ENCODE assay signal across 25 cellular contexts in genomic region chr2:160478660-160479059, GRCh38. TPM values are rescaled to one million over a fixed set of nuclear protein-coding genes. Genes with fewer than 3 reads are reported as not detected.
A peak's percentile ranks its signal among the peaks of the same experiment; 100 is the strongest.
DNase-seq lines count a peak whose midpoint lies in the region; ATAC-seq and TF ChIP-seq lines count a peak whose summit lies in the region.
"Had no signal": no experiment of that assay in that cellular context is flagged by ENCODE, and none has a peak within 500 bp of the region (broad histone marks: within the 10 kb centered on the region; RNA-seq: fewer than 3 reads in every experiment).

No MANE protein-coding gene starts in this region.

- H3K4me3 ChIP-seq in right atrium auricular region (no peak overlapping the region), neural progenitor cell (no peak overlapping the region)
- H3K4me3 ChIP-seq: cardiac muscle cell, GM12878, thyroid gland had no signal

- H3K27ac Mint-ChIP-seq in T-cell (peak overlapping the region; percentile 76 to 86), neural progenitor cell (no peak overlapping the region)
- H3K27ac Mint-ChIP-seq: memory B cell; stimulated activated naive CD8-positive, alpha-beta T cell treated with anti-CD3 and anti-CD28 coated beads, Interleukin-15, Interleukin-2, amounts not matched to agents 100 ng/mL and 50 ng/mL, for 24 hours had no signal

- no peak overlapping the region for H3K4me3 Mint-ChIP-seq in T-cell
- H3K4me3 Mint-ChIP-seq in neural progenitor cell = no peak overlapping the region
- H3K4me3 Mint-ChIP-seq: memory B cell; naive B cell; stimulated activated naive CD8-positive, alpha-beta T cell treated with anti-CD3 and anti-CD28 coated beads, Interleukin-15, Interleukin-2, amounts not matched to agents 100 ng/mL and 50 ng/mL, for 24 hours had no signal

- H3K36me3 Mint-ChIP-seq in T-cell = peaks cover 6% of the 10 kb centered on the region
- H3K36me3 Mint-ChIP-seq in neural progenitor cell = peaks cover 3% of the 10 kb centered on the region
- H3K36me3 Mint-ChIP-seq: memory B cell, naive B cell had no signal

- peaks cover 71% of the 10 kb centered on the region for H3K79me2 ChIP-seq in neural progenitor cell (ENCODE audit: low read depth)

- H3F3A ChIP-seq in neural progenitor cell (ENCODE audit: low read depth) = peaks cover 3% of the 10 kb centered on the region

- peaks cover 67 to 81% (median 70%) of the 10 kb centered on the region in 3 donors for H3K4me1 Mint-ChIP-seq in T-cell
- H3K4me1 Mint-ChIP-seq in neural progenitor cell = peaks cover 19% of the 10 kb centered on the region
- H3K4me1 Mint-ChIP-seq: memory B cell, naive B cell had no signal

- H3K27me3 Mint-ChIP-seq in T-cell (no peaks in the 10 kb centered on the region), neural progenitor cell (ENCODE audit: insufficient read depth, low read depth) (no peaks in the 10 kb centered on the region)
- H3K27me3 Mint-ChIP-seq: CD8-positive, alpha-beta memory T cell; stimulated activated naive CD8-positive, alpha-beta T cell treated with anti-CD3 and anti-CD28 coated beads, Interleukin-15, Interleukin-2, amounts not matched to agents 100 ng/mL and 50 ng/mL, for 24 hours had no signal

- DNase-seq in Right ventricle myocardium superior (no peak), right atrium auricular region (ENCODE audit: low spot score) (no peak), NCI-H1105 (lab: John Stamatoyannopoulos, UW) (peak; percentile 56), T-cell (no peak), neural progenitor cell (ENCODE audit: low spot score) (no peak), GM10266 (ENCODE audit: extremely low spot score) (no peak)
- no peak for DNase-seq in stimulated activated CD4-positive, alpha-beta T cell treated with anti-CD3 and anti-CD28 coated beads, Interleukin-12 subunit alpha, Interleukin-12 subunit beta, amount 100 ng/mL, for 4 hours
- DNase-seq: activated CD4-positive, alpha-beta T cell treated with anti-CD3 and anti-CD28 coated beads, Interleukin-2, amount 50 U/mL, for 4 hours; activated CD8-positive, alpha-beta memory T cell treated with anti-CD3 and anti-CD28 coated beads, Interleukin-2, amount 50 U/mL, for 4 hours; activated effector memory CD4-positive, alpha-beta T cell treated with Interleukin-2 at 50 U/mL for 16 hours; CD8-positive, alpha-beta memory T cell; DMS79; naive B cell; NCI-H1694; NCI-H510A; retina; thyroid gland; WERI-Rb-1 had no signal

- H3K27me3 ChIP-seq in right atrium auricular region (no peaks in the 10 kb centered on the region), neural progenitor cell (no peaks in the 10 kb centered on the region)
- H3K27me3 ChIP-seq: cardiac muscle cell, thyroid gland had no signal

- peak overlapping the region; percentile 42 for H3K4me2 ChIP-seq in neural progenitor cell

- POLR2A ChIA-PET in T-cell (lab: Charles Lee) = interaction anchor here in 1 of 2 donors (0.8 kb wide), 1 partner anchor 9 kb away, joined by 3 read pairs; no protein-coding TSS in a partner anchor

- TF ChIP-seq CTCF in right atrium auricular region (IDR thresholded peaks at IDR 0.05) = no peak
- no peak for TF ChIP-seq CTCF in neural progenitor cell (IDR thresholded peaks at IDR 0.05)
- TF ChIP-seq CTCF in GM10266 (IDR thresholded peaks at IDR 0.05; ENCODE audit: control insufficient read depth, insufficient read depth, low read depth, missing control alignments) = no peak

- H4K20me1 ChIP-seq in neural progenitor cell (ENCODE audit: low read depth) = peaks cover 14% of the 10 kb centered on the region

- CTCF ChIA-PET in T-cell (lab: Charles Lee) = no interaction called here

- H3K9ac ChIP-seq in neural progenitor cell = no peak overlapping the region

- ATAC-seq in Right ventricle myocardium superior (ENCODE audit: poor library complexity) (peak; percentile 18), T-cell (replicated peaks in 1 of 4) (no peak), HG02938 (IDR thresholded peaks at IDR 0.05; ENCODE audit: unreplicated experiment) (no peak)
- ATAC-seq: GM12878, SK-N-SH treated with all-trans-retinoic acid at 6 μM for 48 hours had no signal

- H2AFZ ChIP-seq in neural progenitor cell (replicated peaks) = no peak overlapping the region

- H3K9me3 Mint-ChIP-seq in T-cell (no peaks in the 10 kb centered on the region), neural progenitor cell (no peaks in the 10 kb centered on the region)
- H3K9me3 Mint-ChIP-seq: CD8-positive, alpha-beta memory T cell; memory B cell; stimulated activated naive CD8-positive, alpha-beta T cell treated with anti-CD3 and anti-CD28 coated beads, Interleukin-15, Interleukin-2, amounts not matched to agents 100 ng/mL and 50 ng/mL, for 24 hours had no signal

- H3K36me3 ChIP-seq in right atrium auricular region = no peaks in the 10 kb centered on the region
- H3K36me3 ChIP-seq in neural progenitor cell = no peaks in the 10 kb centered on the region
- H3K36me3 ChIP-seq: cardiac muscle cell, thyroid gland, WERI-Rb-1 had no signal

- intact Hi-C loops in Right ventricle myocardium superior (cut with DNase I) = no loop called here

- peaks cover 0 to 35% of the 10 kb centered on the region in 2 donors for H3K4me1 ChIP-seq in right atrium auricular region
- H3K4me1 ChIP-seq in neural progenitor cell = peaks cover 35% of the 10 kb centered on the region

- H3K9me3 ChIP-seq in right atrium auricular region (no peaks in the 10 kb centered on the region), neural progenitor cell (ENCODE audit: low read depth) (no peaks in the 10 kb centered on the region)
- H3K9me3 ChIP-seq: thyroid gland had no signal

- H3K27ac ChIP-seq in right atrium auricular region = no peak overlapping the region
- H3K27ac ChIP-seq in neural progenitor cell = no peak overlapping the region
- H3K27ac ChIP-seq: RWPE1, thyroid gland, WERI-Rb-1 had no signal

RNA-seq across cellular contexts. Expression of gene RBMS1, which starts 14.9 kb away (rescaled TPM):
- 53.0 TPM for total RNA-seq in Right ventricle myocardium superior
- total RNA-seq in right atrium auricular region = 10 to 100 TPM; 52.3 to 57.0 TPM
- total RNA-seq in T-cell = 100 to 1,000 TPM in 3 of 5 donors, 10 to 100 TPM in 2; 94.2 to 137 (median 105) TPM
- total RNA-seq in neural progenitor cell (ENCODE audit: low replicate concordance) = 70.5 and 101 TPM in 2 replicates
